13 cellular contexts compared by ENCODE assay signal in the genomic region with DNA sequence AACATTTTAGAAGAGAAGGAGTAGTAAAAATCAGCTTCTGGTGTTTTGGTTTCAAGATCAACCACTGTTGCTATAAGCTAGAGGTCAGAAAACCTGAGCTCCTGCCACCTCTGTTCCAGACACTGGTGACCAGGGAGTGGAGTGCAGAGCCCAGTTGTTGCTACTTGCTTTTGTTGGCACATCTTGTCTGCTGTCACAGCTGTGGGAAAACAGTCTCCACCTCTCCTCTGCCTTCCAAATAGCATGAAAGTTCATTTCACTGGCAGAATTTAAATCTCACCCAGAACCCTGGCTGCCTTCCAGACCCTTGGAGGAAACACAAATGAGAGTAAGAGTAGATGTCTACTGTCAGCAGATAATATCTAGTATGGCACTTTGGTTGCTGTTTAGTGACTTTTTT.
DNase-seq lines count a peak whose midpoint lies in the region; ATAC-seq and TF ChIP-seq lines count a peak whose summit lies in the region.
"Had no signal": no experiment of that assay in that cellular context is flagged by ENCODE, and none has a peak within 500 bp of the region (broad histone marks: within the 10 kb centered on the region; RNA-seq: fewer than 3 reads in every experiment).

No MANE protein-coding gene starts in this region.

- H3K9me3 Mint-ChIP-seq in osteocyte (ENCODE audit: unreplicated experiment), result no peaks in the 10 kb centered on the region
- no peaks in the 10 kb centered on the region for H3K9me3 Mint-ChIP-seq in activated naive CD8-positive, alpha-beta T cell treated with anti-CD3 and anti-CD28 coated beads, Interleukin-2, amount 50 U/mL, for 24 hours
- H3K9me3 Mint-ChIP-seq: activated B cell treated with CpG ODN at 0.5 μM for 24 hours; activated T-cell treated with anti-CD3 and anti-CD28 coated beads, Interleukin-2, amount 50 U/mL, for 24 hours; neural progenitor cell had no signal

- TF ChIP-seq CTCF in GM20000 (IDR thresholded peaks at IDR 0.05; ENCODE audit: extremely low read depth, missing control alignments) (no peak), osteocyte (IDR thresholded peaks at IDR 0.05) (no peak)

- no peak for ATAC-seq in HG03135 (IDR thresholded peaks at IDR 0.05; ENCODE audit: unreplicated experiment)
- no peak for ATAC-seq in activated naive CD8-positive, alpha-beta T cell treated with anti-CD3 and anti-CD28 coated beads, Interleukin-2, amount 50 U/mL, for 24 hours
- no peak for ATAC-seq in HG02623 (IDR thresholded peaks at IDR 0.05; ENCODE audit: unreplicated experiment)
- no peak for ATAC-seq in GM18511 (IDR thresholded peaks at IDR 0.05; ENCODE audit: unreplicated experiment)

- H3K27me3 Mint-ChIP-seq in osteocyte (ENCODE audit: unreplicated experiment), result peaks cover 3% of the 10 kb centered on the region
- no peaks in the 10 kb centered on the region for H3K27me3 Mint-ChIP-seq in activated naive CD8-positive, alpha-beta T cell treated with anti-CD3 and anti-CD28 coated beads, Interleukin-2, amount 50 U/mL, for 24 hours
- H3K27me3 Mint-ChIP-seq: activated B cell treated with CpG ODN at 0.5 μM for 24 hours; activated T-cell treated with anti-CD3 and anti-CD28 coated beads, Interleukin-2, amount 50 U/mL, for 24 hours had no signal

- peak overlapping the region; percentile 61 for H3K27ac Mint-ChIP-seq in osteocyte (ENCODE audit: unreplicated experiment)
- no peak overlapping the region for H3K27ac Mint-ChIP-seq in activated naive CD8-positive, alpha-beta T cell treated with anti-CD3 and anti-CD28 coated beads, Interleukin-2, amount 50 U/mL, for 24 hours
- H3K27ac Mint-ChIP-seq: activated B cell treated with CpG ODN at 0.5 μM for 24 hours; activated T-cell treated with anti-CD3 and anti-CD28 coated beads, Interleukin-2, amount 50 U/mL, for 24 hours had no signal

- H3K4me1 Mint-ChIP-seq in osteocyte (ENCODE audit: unreplicated experiment), result peaks cover 47% of the 10 kb centered on the region
- peaks cover 9% of the 10 kb centered on the region for H3K4me1 Mint-ChIP-seq in activated naive CD8-positive, alpha-beta T cell treated with anti-CD3 and anti-CD28 coated beads, Interleukin-2, amount 50 U/mL, for 24 hours
- H3K4me1 Mint-ChIP-seq: activated B cell treated with CpG ODN at 0.5 μM for 24 hours had no signal

- H3K36me3 Mint-ChIP-seq in osteocyte (ENCODE audit: unreplicated experiment), result no peaks in the 10 kb centered on the region
- no peaks in the 10 kb centered on the region for H3K36me3 Mint-ChIP-seq in activated naive CD8-positive, alpha-beta T cell treated with anti-CD3 and anti-CD28 coated beads, Interleukin-2, amount 50 U/mL, for 24 hours (ENCODE audit: low read depth)
- H3K36me3 Mint-ChIP-seq: neural progenitor cell had no signal

- DNase-seq in GM20000 (ENCODE audit: low spot score), result peak; percentile 17
- DNase-seq in RPMI8226, result peak; percentile 95
- DNase-seq in fibroblast of gingiva (ENCODE audit: low read depth), result peak; percentile 21
- DNase-seq in osteocyte (ENCODE audit: extremely low spot score, unreplicated experiment), result no peak
- DNase-seq in activated naive CD8-positive, alpha-beta T cell treated with anti-CD3 and anti-CD28 coated beads, Interleukin-2, amount 50 U/mL, for 24 hours, result no peak
- DNase-seq: activated B cell treated with CpG ODN at 0.5 μM for 24 hours; activated T-cell treated with anti-CD3 and anti-CD28 coated beads, Interleukin-2, amount 50 U/mL, for 24 hours; islet precursor cell; NCI-H774 had no signal

- H3K4me3 Mint-ChIP-seq in osteocyte (ENCODE audit: unreplicated experiment), result no peak overlapping the region
- no peak overlapping the region for H3K4me3 Mint-ChIP-seq in activated naive CD8-positive, alpha-beta T cell treated with anti-CD3 and anti-CD28 coated beads, Interleukin-2, amount 50 U/mL, for 24 hours
- H3K4me3 Mint-ChIP-seq: activated B cell treated with CpG ODN at 0.5 μM for 24 hours; activated T-cell treated with anti-CD3 and anti-CD28 coated beads, Interleukin-2, amount 50 U/mL, for 24 hours; neural progenitor cell had no signal

Comparison
In these comparisons a context has a peak if more than half of its experiments do, and no peak if none do; other contexts are left out.
1. DNase-seq: peak in GM20000 (single experiment), RPMI8226 (single experiment) and fibroblast of gingiva (single experiment); none in osteocyte (single experiment) and activated naive CD8-positive, alpha-beta T cell treated with anti-CD3 and anti-CD28 coated beads, Interleukin-2, amount 50 U/mL, for 24 hours (single experiment).